ENCODE assay signal across 1 cellular context in genomic region chr3:129460572-129460971, GRCh38.
A peak's percentile ranks its signal among the peaks of the same experiment; 100 is the strongest.
TF ChIP-seq lines count a peak whose summit lies in the region.

No MANE protein-coding gene starts in this region.

TF ChIP-seq in GM12878, 131 proteins besides CTCF, POLR2A, EP300 and RAD21:
- TF ChIP-seq EGR1 (IDR thresholded peaks at IDR 0.05; ENCODE audit: borderline replicate concordance in 1 of 2, low read depth in 2 of 2, low read length in 2 of 2) (no peak), ZNF24 (IDR thresholded peaks at IDR 0.05) (peak; percentile 60; the same call in 1 of the 2 replicates)
